8 cellular contexts compared by ENCODE assay signal in the genomic region with DNA sequence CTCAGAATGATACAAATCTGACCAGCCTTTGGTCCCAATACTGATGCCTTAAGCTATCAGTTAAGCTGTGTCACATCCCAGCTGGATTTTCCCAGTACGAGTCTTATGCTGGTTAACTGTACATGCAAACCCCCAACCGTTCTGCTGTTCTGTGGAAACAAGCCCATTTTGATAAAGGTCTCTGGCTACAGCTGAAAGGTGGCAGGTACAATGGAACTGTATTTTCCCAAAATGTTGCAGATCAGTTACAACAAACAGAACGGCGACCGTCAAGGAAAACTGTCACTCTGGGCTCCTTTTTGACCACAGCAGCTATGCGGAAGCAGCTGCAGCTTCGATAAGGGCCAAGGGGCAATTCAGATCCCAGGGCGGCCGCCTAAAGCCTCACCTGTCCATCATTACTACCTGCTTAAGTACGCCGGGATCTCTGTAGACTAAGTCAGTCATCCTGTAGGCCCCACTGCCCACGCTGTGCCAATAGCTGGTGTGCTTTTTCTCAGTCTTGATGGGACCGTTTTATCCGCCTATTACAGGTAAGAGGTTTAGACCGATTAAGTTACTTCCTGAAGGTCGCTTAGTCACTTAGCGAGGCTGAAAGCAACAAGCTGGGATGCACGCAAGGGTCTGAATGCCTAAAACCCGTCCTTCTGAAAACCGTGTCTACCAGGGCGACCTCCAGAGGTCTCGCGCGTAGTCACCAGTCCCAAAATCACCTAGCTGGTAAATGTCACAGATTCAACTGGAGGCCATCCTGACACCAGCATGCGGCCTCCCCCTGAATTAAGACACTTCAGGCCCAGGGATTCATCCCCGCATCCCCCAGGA. TPM values are rescaled to one million over a fixed set of nuclear protein-coding genes. Genes with fewer than 3 reads are reported as not detected.
A peak's percentile ranks its signal among the peaks of the same experiment; 100 is the strongest.
DNase-seq lines count a peak whose midpoint lies in the region; ATAC-seq and TF ChIP-seq lines count a peak whose summit lies in the region.

No MANE protein-coding gene starts in this region.

- peak; percentile 17 for ATAC-seq in GM19455 (IDR thresholded peaks at IDR 0.05; ENCODE audit: unreplicated experiment)

- WGBS in mammary epithelial cell (ENCODE audit: low coverage, missing lambda C conversion rate): 4% methylated on average over 17 of the region's 26 CpGs

- H3K27me3 ChIP-seq in mammary epithelial cell (ENCODE audit: insufficient read depth, low read length) (no peaks in the 10 kb centered on the region), layer of hippocampus (ENCODE audit: control insufficient read depth, insufficient read depth, low read length) (no peaks in the 10 kb centered on the region)

- TSS peak; percentile 66 for BruUV-seq in mammary epithelial cell (replicated peaks; lab: Mats Ljungman, UMichigan)

- H3K4me3 ChIP-seq in mammary epithelial cell (replicated peaks in 1 of 3; ENCODE audit: insufficient read depth in 1 of 3, low read depth in 2 of 3, low read length in 3 of 3): peak overlapping the region; percentile 71 to 96 (median 88)

- intact Hi-C loops in mammary epithelial cell (cut with micrococcal nuclease): loop anchor here (1.0 to 2.0 kb wide), 5 partner anchors 22 to 68 kb away; a partner anchor contains a TSS

- peaks cover 13% of the 10 kb centered on the region for H4K20me1 ChIP-seq in mammary epithelial cell (ENCODE audit: insufficient read depth, low read length)

- peak overlapping the region; percentile 91 for H3K4me2 ChIP-seq in mammary epithelial cell (ENCODE audit: insufficient read depth, low read depth, low read length)

- CTCF ChIA-PET in mammary epithelial cell (lab: Charles Lee; ENCODE audit: low non-redundant PET): no interaction called here

- H3K4me3 Mint-ChIP-seq in T-helper 1 cell treated with Interleukin-12 subunit alpha and Interleukin-12 subunit beta and Interleukin-4 antibody, amounts not matched to agents 30 μg/mL and 1 μg/mL, for 36 hours: peak overlapping the region; percentile 94

- no peak overlapping the region for H2AFZ ChIP-seq in mammary epithelial cell (ENCODE audit: low read depth, low read length)

- peak overlapping the region; percentile 63 for H3K27ac ChIP-seq in mammary epithelial cell (ENCODE audit: insufficient read depth, low read depth, low read length)
- H3K27ac ChIP-seq in layer of hippocampus (ENCODE audit: low read depth, low read length): peak overlapping the region; percentile 79

- peaks cover 43% of the 10 kb centered on the region for H3K36me3 Mint-ChIP-seq in T-helper 1 cell treated with Interleukin-12 subunit alpha and Interleukin-12 subunit beta and Interleukin-4 antibody, amounts not matched to agents 30 μg/mL and 1 μg/mL, for 36 hours (ENCODE audit: low read depth)

- H3K27me3 Mint-ChIP-seq in T-helper 1 cell treated with Interleukin-12 subunit alpha and Interleukin-12 subunit beta and Interleukin-4 antibody, amounts not matched to agents 30 μg/mL and 1 μg/mL, for 36 hours (ENCODE audit: low read depth): no peaks in the 10 kb centered on the region

- in situ Hi-C loops in mammary epithelial cell (cut with MboI; ENCODE audit: low sequenced_read_pairs in 2 of 2): no loop called here

- H3K27ac Mint-ChIP-seq in T-helper 1 cell treated with Interleukin-12 subunit alpha and Interleukin-12 subunit beta and Interleukin-4 antibody, amounts not matched to agents 30 μg/mL and 1 μg/mL, for 36 hours: peak overlapping the region; percentile 90

- TF ChIP-seq CTCF in mammary epithelial cell (conservative IDR thresholded peaks at IDR 0.05 in 1 of 2, IDR thresholded peaks at IDR 0.05 in 1 of 2; ENCODE audit: extremely low read depth in 1 of 2, insufficient read depth in 1 of 2, low read depth in 1 of 2, low read length in 2 of 2): peak in 1 of 2 donors; percentile 30

- dilution Hi-C loops in mammary epithelial cell (cut with HindIII; ENCODE audit: low sequenced_read_pairs): no loop called here

- DNase-seq in DMS153 (lab: John Stamatoyannopoulos, UW) (peak; percentile 48), HuH-7 (ENCODE audit: low spot score) (peak; percentile 43), mammary epithelial cell (peak; percentile 34), cortex of kidney (lab: John Stamatoyannopoulos, UW) (no peak)
- DNase-seq in stimulated activated CD4-positive, alpha-beta T cell treated with anti-CD3 and anti-CD28 coated beads, Interleukin-2, amount 100 ng/mL, for 48 hours: peak; percentile 32 to 43

- H3K4me1 Mint-ChIP-seq in T-helper 1 cell treated with Interleukin-12 subunit alpha and Interleukin-12 subunit beta and Interleukin-4 antibody, amounts not matched to agents 30 μg/mL and 1 μg/mL, for 36 hours (ENCODE audit: low read depth): peaks cover 29% of the 10 kb centered on the region

- peaks cover 34% of the 10 kb centered on the region for H3K36me3 ChIP-seq in mammary epithelial cell (ENCODE audit: insufficient read depth, low read length)

- peaks cover 23% of the 10 kb centered on the region for H3K4me1 ChIP-seq in mammary epithelial cell (ENCODE audit: insufficient read depth, low read length)

- no peaks in the 10 kb centered on the region for H3K9me3 Mint-ChIP-seq in T-helper 1 cell treated with Interleukin-12 subunit alpha and Interleukin-12 subunit beta and Interleukin-4 antibody, amounts not matched to agents 30 μg/mL and 1 μg/mL, for 36 hours

- peaks cover 32% of the 10 kb centered on the region for H3K79me2 ChIP-seq in mammary epithelial cell (ENCODE audit: insufficient read depth, low read length)

- no peaks in the 10 kb centered on the region for H3K9me3 ChIP-seq in mammary epithelial cell (replicated peaks; ENCODE audit: insufficient read depth, low read length)

- H3K9ac ChIP-seq in mammary epithelial cell (ENCODE audit: insufficient read depth, low read length): peak overlapping the region; percentile 91

RNA-seq across cellular contexts. Expression of a gene that starts 11.1 kb away (rescaled TPM):
- total RNA-seq in mammary epithelial cell: under 1 TPM in 1 of 2 donors, not detected in 1; 0.17 TPM
- 0.10 TPM for polyA plus RNA-seq in mammary epithelial cell
- not detected for polyA minus RNA-seq in mammary epithelial cell

RNA-seq across cellular contexts. Expression of a gene that starts 28.0 kb away (rescaled TPM):
- total RNA-seq in mammary epithelial cell: 10 to 100 TPM; 21.3 to 36.9 TPM
- 34.1 TPM for polyA plus RNA-seq in mammary epithelial cell
- polyA minus RNA-seq in mammary epithelial cell: 50.4 TPM
